26 cellular contexts compared by ENCODE assay signal in genomic region chr16:51317575-51317974, GRCh38.
A peak's percentile ranks its signal among the peaks of the same experiment; 100 is the strongest.
DNase-seq lines count a peak whose midpoint lies in the region; ATAC-seq, FAIRE-seq and TF ChIP-seq lines count a peak whose summit lies in the region.
"Had no signal": no experiment of that assay in that cellular context is flagged by ENCODE, and none has a peak within 500 bp of the region (broad histone marks: within the 10 kb centered on the region; RNA-seq: fewer than 3 reads in every experiment).

No MANE protein-coding gene starts in this region.

- no peaks in the 10 kb centered on the region for H3K27me3 ChIP-seq in mammary epithelial cell (ENCODE audit: insufficient read depth, low read length)
- H3K27me3 ChIP-seq: BE2C, BLaER1 had no signal

- no peak overlapping the region for H3K27ac Mint-ChIP-seq in MCF 10A (ENCODE audit: low read depth, unreplicated experiment)
- H3K27ac Mint-ChIP-seq in activated naive CD4-positive, alpha-beta T cell treated with anti-CD3 and anti-CD28 coated beads, Interleukin-2, amount 10 ng/mL, durations not matched to agents 7 days and 5 days, result no peak overlapping the region
- H3K27ac Mint-ChIP-seq: CD14-positive monocyte; CD4-positive, alpha-beta memory T cell; CD4-positive, CD25-positive, alpha-beta regulatory T cell; CD8-positive, alpha-beta memory T cell had no signal

- H2AFZ ChIP-seq in mammary epithelial cell (ENCODE audit: low read depth, low read length), result no peak overlapping the region

- H3K4me1 Mint-ChIP-seq in MCF 10A (ENCODE audit: insufficient read depth, unreplicated experiment), result peaks cover 11% of the 10 kb centered on the region
- H3K4me1 Mint-ChIP-seq in activated naive CD4-positive, alpha-beta T cell treated with anti-CD3 and anti-CD28 coated beads, Interleukin-2, amount 10 ng/mL, durations not matched to agents 7 days and 5 days, result no peaks in the 10 kb centered on the region
- H3K4me1 Mint-ChIP-seq: CD14-positive monocyte; CD4-positive, alpha-beta memory T cell; CD4-positive, CD25-positive, alpha-beta regulatory T cell; CD8-positive, alpha-beta memory T cell had no signal

- H3K27ac ChIP-seq in mammary epithelial cell (ENCODE audit: insufficient read depth, low read depth, low read length), result no peak overlapping the region
- H3K27ac ChIP-seq in A549, result no peak overlapping the region
- H3K27ac ChIP-seq in HEK293 (ENCODE audit: extremely low read depth, low read depth, low read length), result no peak overlapping the region
- H3K27ac ChIP-seq: 22Rv1, BLaER1 had no signal

- FAIRE-seq in A549 (lab: Jason Lieb, UNC), result peak; percentile 59
- FAIRE-seq: GM12878, GM12892, GM18507 had no signal

- TF ChIP-seq RAD21 in A549 (conservative IDR thresholded peaks at IDR 0.05 in 1 of 2, IDR thresholded peaks at IDR 0.05 in 1 of 2), result no peak

- H3K36me3 ChIP-seq in mammary epithelial cell (ENCODE audit: insufficient read depth, low read length), result no peaks in the 10 kb centered on the region
- no peaks in the 10 kb centered on the region for H3K36me3 ChIP-seq in HEK293 (ENCODE audit: control insufficient read depth in 2 of 2, insufficient read depth in 1 of 2, low read length in 2 of 2)
- H3K36me3 ChIP-seq: BE2C, BLaER1 had no signal

- H3K27me3 Mint-ChIP-seq in MCF 10A (ENCODE audit: insufficient read depth, unreplicated experiment), result no peaks in the 10 kb centered on the region
- no peaks in the 10 kb centered on the region for H3K27me3 Mint-ChIP-seq in activated naive CD4-positive, alpha-beta T cell treated with anti-CD3 and anti-CD28 coated beads, Interleukin-2, amount 10 ng/mL, durations not matched to agents 7 days and 5 days
- H3K27me3 Mint-ChIP-seq: CD4-positive, alpha-beta memory T cell had no signal

- no peak overlapping the region for H3K9ac ChIP-seq in mammary epithelial cell (ENCODE audit: insufficient read depth, low read length)
- H3K9ac ChIP-seq: BLaER1 had no signal

- no TSS peak for BruUV-seq in mammary epithelial cell (replicated peaks; lab: Mats Ljungman, UMichigan)
- no TSS peak for BruUV-seq in MCF 10A (replicated peaks; lab: Mats Ljungman, UMichigan)

- H3K4me3 Mint-ChIP-seq in MCF 10A (ENCODE audit: unreplicated experiment), result no peak overlapping the region
- no peak overlapping the region for H3K4me3 Mint-ChIP-seq in activated naive CD4-positive, alpha-beta T cell treated with anti-CD3 and anti-CD28 coated beads, Interleukin-2, amount 10 ng/mL, durations not matched to agents 7 days and 5 days
- H3K4me3 Mint-ChIP-seq: CD14-positive monocyte; CD4-positive, alpha-beta memory T cell; CD4-positive, CD25-positive, alpha-beta regulatory T cell; CD8-positive, alpha-beta memory T cell had no signal

- no peak for TF ChIP-seq POLR2A in A549 (IDR thresholded peaks at IDR 0.05; ENCODE audit: low read length)

- in situ Hi-C loops in mammary epithelial cell (cut with MboI; ENCODE audit: low sequenced_read_pairs in 2 of 2), result no loop called here

- H3K4me2 ChIP-seq in mammary epithelial cell (ENCODE audit: insufficient read depth, low read depth, low read length) (no peak overlapping the region), A549 (no peak overlapping the region)
- H3K4me2 ChIP-seq: BLaER1 had no signal

- no peak for TF ChIP-seq EP300 in A549 (IDR thresholded peaks at IDR 0.05)

- H3K9me3 ChIP-seq in mammary epithelial cell (replicated peaks; ENCODE audit: insufficient read depth, low read length) (peaks cover 6% of the 10 kb centered on the region), A549 (no peaks in the 10 kb centered on the region), HEK293 (ENCODE audit: control insufficient read depth, insufficient read depth, low read depth, low read length) (no peaks in the 10 kb centered on the region)
- H3K9me3 ChIP-seq: BE2C, BLaER1 had no signal

- no peaks in the 10 kb centered on the region for H3K79me2 ChIP-seq in mammary epithelial cell (ENCODE audit: insufficient read depth, low read length)

- peak; percentile 9 for DNase-seq in mammary epithelial cell
- no peak for DNase-seq in MCF 10A (ENCODE audit: unreplicated experiment)
- DNase-seq in A549 (ENCODE audit: low read depth in 1 of 2, low spot score in 1 of 2), result no peak
- DNase-seq in activated naive CD4-positive, alpha-beta T cell treated with anti-CD3 and anti-CD28 coated beads, Interleukin-2, amount 10 ng/mL, durations not matched to agents 7 days and 5 days, result no peak
- no peak for DNase-seq in activated effector memory CD4-positive, alpha-beta T cell treated with anti-CD3 and anti-CD28 coated beads, Interleukin-2, amount 50 U/mL, for 16 hours
- DNase-seq: ACHN; BE2C; C1 segment of cervical spinal cord; CD4-positive, alpha-beta memory T cell; CD4-positive, CD25-positive, alpha-beta regulatory T cell; CD8-positive, alpha-beta memory T cell; COR-L47; DMS 273 treated with DMSO at 0.1 percent for 48 hours; DMS153; DMS53; DMS79; DND-41; EL; GDM1 had no signal

- CTCF ChIA-PET in mammary epithelial cell (lab: Charles Lee; ENCODE audit: low non-redundant PET) (no interaction called here), MCF 10A (lab: Yijun Ruan, JAX) (interaction anchor here (0.6 kb wide), 1 partner anchor 23 kb away, joined by 3 read pairs; no protein-coding TSS in a partner anchor), A549 (lab: Yijun Ruan, JAX) (no interaction called here), HEK293 (lab: Yijun Ruan, JAX) (no interaction called here)
- CTCF ChIA-PET in activated naive CD4-positive, alpha-beta T cell treated with anti-CD3 and anti-CD28 coated beads, Interleukin-2, amount 10 ng/mL, durations not matched to agents 7 days and 5 days (lab: Charles Lee), result no interaction called here

- intact Hi-C loops in mammary epithelial cell (cut with micrococcal nuclease), result no loop called here
- intact Hi-C loops in MCF 10A (cut with micrococcal nuclease), result no loop called here

- dilution Hi-C loops in mammary epithelial cell (cut with HindIII; ENCODE audit: low sequenced_read_pairs), result no loop called here

- TF ChIP-seq CTCF in mammary epithelial cell (conservative IDR thresholded peaks at IDR 0.05 in 1 of 2, IDR thresholded peaks at IDR 0.05 in 1 of 2; ENCODE audit: extremely low read depth in 1 of 2, insufficient read depth in 1 of 2, low read depth in 1 of 2, low read length in 2 of 2), result no peak
- no peak for TF ChIP-seq CTCF in MCF 10A (IDR thresholded peaks at IDR 0.05; ENCODE audit: unreplicated experiment)
- no peak for TF ChIP-seq CTCF in A549 (IDR thresholded peaks at IDR 0.05)
- TF ChIP-seq CTCF in HEK293 (tag by site-specific recombination; IDR thresholded peaks at IDR 0.05), result no peak

- peaks cover 6% of the 10 kb centered on the region for H3K4me1 ChIP-seq in mammary epithelial cell (ENCODE audit: insufficient read depth, low read length)
- H3K4me1 ChIP-seq in A549, result no peaks in the 10 kb centered on the region
- H3K4me1 ChIP-seq in HEK293 (ENCODE audit: control insufficient read depth, insufficient read depth, low read length), result no peaks in the 10 kb centered on the region
- H3K4me1 ChIP-seq: BE2C, BLaER1 had no signal

- H3K4me3 ChIP-seq in mammary epithelial cell (replicated peaks in 1 of 3; ENCODE audit: insufficient read depth in 1 of 3, low read depth in 2 of 3, low read length in 3 of 3), result no peak overlapping the region
- H3K4me3 ChIP-seq in A549, result no peak overlapping the region
- H3K4me3 ChIP-seq in HEK293 (ENCODE audit: low read depth, low read length), result no peak overlapping the region
- H3K4me3 ChIP-seq: BLaER1, GM12878 had no signal

- H3K9me3 Mint-ChIP-seq in MCF 10A (ENCODE audit: unreplicated experiment), result peaks cover 14% of the 10 kb centered on the region
- peaks cover 3% of the 10 kb centered on the region for H3K9me3 Mint-ChIP-seq in activated naive CD4-positive, alpha-beta T cell treated with anti-CD3 and anti-CD28 coated beads, Interleukin-2, amount 10 ng/mL, durations not matched to agents 7 days and 5 days

- ATAC-seq in A549, result no peak
- ATAC-seq: GM12878 had no signal

- POLR2A ChIA-PET in MCF 10A (lab: Yijun Ruan, JAX) (no interaction called here), A549 (lab: Yijun Ruan, JAX) (no interaction called here), HEK293 (lab: Yijun Ruan, JAX) (no interaction called here)

- no peaks in the 10 kb centered on the region for H4K20me1 ChIP-seq in mammary epithelial cell (ENCODE audit: insufficient read depth, low read length)
- H4K20me1 ChIP-seq: BLaER1 had no signal

- H3K36me3 Mint-ChIP-seq in MCF 10A (ENCODE audit: insufficient read depth, unreplicated experiment), result no peaks in the 10 kb centered on the region
- H3K36me3 Mint-ChIP-seq in activated naive CD4-positive, alpha-beta T cell treated with anti-CD3 and anti-CD28 coated beads, Interleukin-2, amount 10 ng/mL, durations not matched to agents 7 days and 5 days, result no peaks in the 10 kb centered on the region
- H3K36me3 Mint-ChIP-seq: CD14-positive monocyte; CD4-positive, alpha-beta memory T cell; CD4-positive, CD25-positive, alpha-beta regulatory T cell; CD8-positive, alpha-beta memory T cell had no signal

TF ChIP-seq in A549, 52 proteins besides CTCF, POLR2A, EP300 and RAD21 (continues in another document):
- no peak for TF ChIP-seq RCOR1 (IDR thresholded peaks at IDR 0.05; ENCODE audit: low read depth, low read length)
- no peak for TF ChIP-seq ZC3H11A (IDR thresholded peaks at IDR 0.05)
- TF ChIP-seq KDM1A (IDR thresholded peaks at IDR 0.05; ENCODE audit: low read depth), result no peak
- no peak for TF ChIP-seq ZSCAN20 (CRISPR knock-in tag; IDR thresholded peaks at IDR 0.05)
- TF ChIP-seq HDAC2 (IDR thresholded peaks at IDR 0.05), result no peak
- no peak for TF ChIP-seq MAZ (IDR thresholded peaks at IDR 0.05; ENCODE audit: borderline replicate concordance, low read depth, low read length)
- no peak for TF ChIP-seq SREBF2 (IDR thresholded peaks at IDR 0.05)
- TF ChIP-seq PHF8 (IDR thresholded peaks at IDR 0.05; ENCODE audit: borderline replicate concordance, low read depth), result no peak

TF ChIP-seq in HEK293, 187 proteins besides CTCF, POLR2A, EP300 and RAD21 (continues in another document):
- TF ChIP-seq ZBTB17 (tag by site-specific recombination; IDR thresholded peaks at IDR 0.05) (0 out of 2 replicates have a peak, but pooled peaks have one; percentile 32), ZNF549 (tag by site-specific recombination; IDR thresholded peaks at IDR 0.05) (no peak), RBAK (tag by site-specific recombination; IDR thresholded peaks at IDR 0.05) (no peak)
